28 cellular contexts compared by ENCODE assay signal in genomic region chrX:108614616-108615015, GRCh38.
"Had no signal": no experiment of that assay in that cellular context is flagged by ENCODE, and none has a peak within 500 bp of the region (broad histone marks: within the 10 kb centered on the region; RNA-seq: fewer than 3 reads in every experiment).

No MANE protein-coding gene starts in this region.

- DNase-seq: naive thymus-derived CD4-positive, alpha-beta T cell; natural killer cell; posterior cingulate gyrus; psoas muscle; right cardiac atrium; right lobe of liver; sigmoid colon; small intestine; stimulated activated CD4-positive, alpha-beta T cell treated with anti-CD3 and anti-CD28 coated beads, Interleukin-15, amount 100 ng/mL, for 24 hours; stimulated activated CD4-positive, alpha-beta T cell treated with anti-CD3 and anti-CD28 coated beads, Interleukin-2, amount 100 ng/mL, for 24 hours; stimulated activated CD4-positive, alpha-beta T cell treated with anti-CD3 and anti-CD28 coated beads, Interleukin-2, amount 100 ng/mL, for 48 hours; stimulated activated CD4-positive, alpha-beta T cell treated with anti-CD3 and anti-CD28 coated beads, Interleukin-4, amount 100 ng/mL, for 24 hours; stimulated activated naive CD4-positive, alpha-beta T cell; stimulated activated naive CD8-positive, alpha-beta T cell treated with anti-CD3 and anti-CD28 coated beads, Interleukin-15, amount 100 ng/mL, for 72 hours; stimulated activated naive CD8-positive, alpha-beta T cell treated with anti-CD3 and anti-CD28 coated beads, Interleukin-15, Interleukin-2, amounts not matched to agents 100 U/mL and 50 U/mL, for 24 hours; substantia nigra; testis; tibial artery; transverse colon; upper lobe of right lung; uterus had no signal

- H3K9me3 ChIP-seq: psoas muscle, right lobe of liver, sigmoid colon, suprapubic skin, testis, tibial artery, transverse colon, upper lobe of right lung, uterus had no signal

- H3K27ac ChIP-seq: neural progenitor cell, parathyroid adenoma, psoas muscle, right lobe of liver, sigmoid colon, suprapubic skin, testis, tibial artery, transverse colon, upper lobe of right lung, uterus had no signal

- H3K4me3 ChIP-seq: neural progenitor cell, psoas muscle, right lobe of liver, sigmoid colon, suprapubic skin, testis, tibial artery, transverse colon, upper lobe of right lung, uterus had no signal

- ATAC-seq: naive thymus-derived CD4-positive, alpha-beta T cell; natural killer cell; psoas muscle; right cardiac atrium; right lobe of liver; stimulated activated memory B cell treated with anti-CD40 and anti-IgM and Interleukin-4, amounts not matched to agents 10 μg/mL and 1 μg/mL and 100 μg/mL, for 72 hours; stimulated activated naive CD8-positive, alpha-beta T cell treated with anti-CD3 and anti-CD28 coated beads, Interleukin-15, amount 100 ng/mL, for 72 hours; stimulated activated naive CD8-positive, alpha-beta T cell treated with anti-CD3 and anti-CD28 coated beads, Interleukin-15, Interleukin-2, amounts not matched to agents 100 U/mL and 50 U/mL, for 24 hours; upper lobe of right lung had no signal

- H3K27me3 Mint-ChIP-seq: naive thymus-derived CD4-positive, alpha-beta T cell; progenitor cell of endocrine pancreas; stimulated activated memory B cell treated with anti-CD40 and anti-IgM and Interleukin-4, amounts not matched to agents 10 μg/mL and 1 μg/mL and 100 μg/mL, for 72 hours; stimulated activated naive CD8-positive, alpha-beta T cell treated with anti-CD3 and anti-CD28 coated beads, Interleukin-15, amount 100 ng/mL, for 72 hours; type B pancreatic cell had no signal

- H3K27me3 ChIP-seq: neural progenitor cell, right lobe of liver, sigmoid colon, suprapubic skin, testis, tibial artery, transverse colon, upper lobe of right lung had no signal

- H3K9me3 Mint-ChIP-seq: natural killer cell; nephron; neural progenitor cell; stimulated activated memory B cell treated with anti-CD40 and anti-IgM and Interleukin-4, amounts not matched to agents 10 μg/mL and 1 μg/mL and 100 μg/mL, for 72 hours; stimulated activated naive CD8-positive, alpha-beta T cell treated with anti-CD3 and anti-CD28 coated beads, Interleukin-15, amount 100 ng/mL, for 72 hours; type B pancreatic cell had no signal

- H3K4me1 Mint-ChIP-seq: naive thymus-derived CD4-positive, alpha-beta T cell; natural killer cell; nephron; neural progenitor cell; stimulated activated memory B cell treated with anti-CD40 and anti-IgM and Interleukin-4, amounts not matched to agents 10 μg/mL and 1 μg/mL and 100 μg/mL, for 72 hours; stimulated activated naive CD8-positive, alpha-beta T cell treated with anti-CD3 and anti-CD28 coated beads, Interleukin-15, amount 100 ng/mL, for 72 hours had no signal

- H3K4me1 ChIP-seq: neural progenitor cell, parathyroid adenoma, psoas muscle, right lobe of liver, sigmoid colon, suprapubic skin, testis, tibial artery, transverse colon, upper lobe of right lung, uterus had no signal

- H3K36me3 ChIP-seq: neural progenitor cell, right lobe of liver, sigmoid colon, suprapubic skin, tibial artery, transverse colon, upper lobe of right lung, uterus had no signal

- H3K36me3 Mint-ChIP-seq: naive thymus-derived CD4-positive, alpha-beta T cell; natural killer cell; stimulated activated memory B cell treated with anti-CD40 and anti-IgM and Interleukin-4, amounts not matched to agents 10 μg/mL and 1 μg/mL and 100 μg/mL, for 72 hours had no signal

- H3K27ac Mint-ChIP-seq: naive thymus-derived CD4-positive, alpha-beta T cell; natural killer cell; nephron; neural progenitor cell; progenitor cell of endocrine pancreas; stimulated activated memory B cell treated with anti-CD40 and anti-IgM and Interleukin-4, amounts not matched to agents 10 μg/mL and 1 μg/mL and 100 μg/mL, for 72 hours; stimulated activated naive CD8-positive, alpha-beta T cell treated with anti-CD3 and anti-CD28 coated beads, Interleukin-15, amount 100 ng/mL, for 72 hours; type B pancreatic cell had no signal

- H3K4me3 Mint-ChIP-seq: naive thymus-derived CD4-positive, alpha-beta T cell; natural killer cell; nephron; neural progenitor cell; stimulated activated memory B cell treated with anti-CD40 and anti-IgM and Interleukin-4, amounts not matched to agents 10 μg/mL and 1 μg/mL and 100 μg/mL, for 72 hours; stimulated activated naive CD8-positive, alpha-beta T cell treated with anti-CD3 and anti-CD28 coated beads, Interleukin-15, amount 100 ng/mL, for 72 hours; type B pancreatic cell had no signal
